ENCODE assay signal across 8 cellular contexts in genomic region chr2:53969285-53970094, GRCh38. TPM values are rescaled to one million over a fixed set of nuclear protein-coding genes. Genes with fewer than 3 reads are reported as not detected.
DNase-seq lines count a peak whose midpoint lies in the region; ATAC-seq, FAIRE-seq and TF ChIP-seq lines count a peak whose summit lies in the region.

No MANE protein-coding gene starts in this region.

- H3K4me1 Mint-ChIP-seq in memory B cell = peaks cover 43% of the 10 kb centered on the region

- H3K4me3 Mint-ChIP-seq in memory B cell = peak overlapping the region; percentile 95

- no peak for TF ChIP-seq RAD21 in A549 (conservative IDR thresholded peaks at IDR 0.05 in 1 of 2, IDR thresholded peaks at IDR 0.05 in 1 of 2)

- H3K9me3 ChIP-seq in A549 = no peaks in the 10 kb centered on the region
- H3K9me3 ChIP-seq in HUES6 (ENCODE audit: control insufficient read depth, insufficient read depth, low read depth, low read length) = no peaks in the 10 kb centered on the region
- no peaks in the 10 kb centered on the region for H3K9me3 ChIP-seq in transverse colon

- TF ChIP-seq EP300 in A549 (IDR thresholded peaks at IDR 0.05) (no peak), transverse colon (IDR thresholded peaks at IDR 0.05; ENCODE audit: low read depth) (no peak)

- POLR2A ChIA-PET in A549 (lab: Yijun Ruan, JAX) = interaction anchor here (0.5 to 2.6 kb wide), 6 partner anchors 8 to 183 kb away, joined by 3 to 11 read pairs (median 4); partner anchors contain the start of genes ASB3 and ERLEC1

- H3K4me3 ChIP-seq in A549 (peak overlapping the region; percentile 90), GM08714 (ENCODE audit: low read length) (peak overlapping the region; percentile 87), HUES6 (ENCODE audit: low read depth, low read length) (peak overlapping the region; percentile 89), transverse colon (peak overlapping the region; percentile 81 to 99 (median 91))

- in situ Hi-C loops in transverse colon (cut with MboI; ENCODE audit: low pct_ligation_motif_present in 1 of 4, low pct_unique_long_range_greater_than_20kb in 1 of 4, low sequenced_read_pairs in 3 of 4) = no loop called here

- H3K27me3 ChIP-seq in HUES6 (ENCODE audit: control insufficient read depth, insufficient read depth, low read length) (no peaks in the 10 kb centered on the region), transverse colon (no peaks in the 10 kb centered on the region)

- TF ChIP-seq POLR2A in A549 (IDR thresholded peaks at IDR 0.05; ENCODE audit: low read length) (no peak), transverse colon (IDR thresholded peaks at IDR 0.05) (no peak)

- FAIRE-seq in A549 (lab: Jason Lieb, UNC) = no peak

- H3K4me1 ChIP-seq in A549 (peaks cover 29% of the 10 kb centered on the region), HUES6 (ENCODE audit: control insufficient read depth, insufficient read depth, low read length) (peaks cover 20% of the 10 kb centered on the region), transverse colon (peaks cover 5 to 59% (median 19%) of the 10 kb centered on the region in 4 donors)

- ATAC-seq in A549 (peak; percentile 45 to 56), memory B cell (ENCODE audit: low read depth) (no peak), HG03135 (IDR thresholded peaks at IDR 0.05; ENCODE audit: unreplicated experiment) (no peak)

- peak overlapping the region; percentile 88 for H3K9ac ChIP-seq in HUES6 (ENCODE audit: low read length)

- H3K9me3 Mint-ChIP-seq in memory B cell = no peaks in the 10 kb centered on the region

- H3K4me2 ChIP-seq in A549 = peak overlapping the region; percentile 93

- H3K27ac ChIP-seq in A549 (peak overlapping the region; percentile 90 to 92), HUES6 (ENCODE audit: low read depth, low read length) (peak overlapping the region; percentile 59; the same call in 1 of the 2 replicates), transverse colon (peak overlapping the region; percentile 97 to 100 (median 98))

- peak overlapping the region; percentile 96 for H3K27ac Mint-ChIP-seq in memory B cell

- H3K36me3 ChIP-seq in HUES6 (ENCODE audit: control insufficient read depth, insufficient read depth, low read length) = peaks cover 5% of the 10 kb centered on the region; the same call in 1 of the 2 replicates
- peaks cover 0 to 3% (median 0%) of the 10 kb centered on the region in 4 donors for H3K36me3 ChIP-seq in transverse colon

- TF ChIP-seq CTCF in A549 (IDR thresholded peaks at IDR 0.05) (no peak), transverse colon (IDR thresholded peaks at IDR 0.05) (no peak)

- WGBS in A549 (ENCODE audit: missing lambda C conversion rate) = 1% methylated on average over 12 of the region's 12 CpGs
- WGBS in transverse colon (ENCODE audit: low coverage in 1 of 2), 2 donors = 1 to 2% methylated on average over 9 to 12 of the region's 12 CpGs

- DNase-seq in A549 (ENCODE audit: low read depth in 1 of 2, low spot score in 1 of 2) (peak; percentile 74 to 81), SIG-M5 (lab: John Stamatoyannopoulos, UW) (peak; percentile 35), dermis blood vessel endothelial cell (peak; percentile 83), memory B cell (ENCODE audit: low spot score in 2 of 2) (no peak), transverse colon (no peak)

- H3K27me3 Mint-ChIP-seq in memory B cell = no peaks in the 10 kb centered on the region

- CTCF ChIA-PET in A549 (lab: Yijun Ruan, JAX) = interaction anchor here (1.7 kb wide), 1 partner anchor 8 kb away, joined by 4 read pairs; no protein-coding TSS in a partner anchor

- intact Hi-C loops in transverse colon (cut with DNase I; ENCODE audit: low total_unique reads) = loop anchor here (10.0 kb wide), 1 partner anchor 145 kb away; the partner anchor contains the start of gene ACYP2

- H3K36me3 Mint-ChIP-seq in memory B cell = peaks cover 20% of the 10 kb centered on the region

TF ChIP-seq in A549, 52 proteins besides CTCF, POLR2A, EP300 and RAD21 (continues in another document):
- TF ChIP-seq JUNB (IDR thresholded peaks at IDR 0.05) = peak; percentile 82
- TF ChIP-seq GATA3 (IDR thresholded peaks at IDR 0.05; ENCODE audit: borderline replicate concordance) = peak; percentile 29; the same call in 1 of the 2 replicates
- no peak for TF ChIP-seq NR3C1 (IDR thresholded peaks at IDR 0.05)
- TF ChIP-seq SREBF2 (IDR thresholded peaks at IDR 0.05) = no peak
- TF ChIP-seq HOXA7 (CRISPR knock-in tag; IDR thresholded peaks at IDR 0.05) = no peak
- no peak for TF ChIP-seq CHD4 (IDR thresholded peaks at IDR 0.05; ENCODE audit: borderline replicate concordance)
- TF ChIP-seq EHMT2 (IDR thresholded peaks at IDR 0.05; ENCODE audit: low read depth) = no peak
- TF ChIP-seq BHLHE40 (IDR thresholded peaks at IDR 0.05; ENCODE audit: low read depth, low read length) = no peak
- TF ChIP-seq MAZ (IDR thresholded peaks at IDR 0.05; ENCODE audit: borderline replicate concordance, low read depth, low read length) = no peak
- TF ChIP-seq FOXS1 (CRISPR knock-in tag; IDR thresholded peaks at IDR 0.05) = no peak
- TF ChIP-seq RARB (CRISPR knock-in tag; IDR thresholded peaks at IDR 0.05) = no peak
- no peak for TF ChIP-seq HOXB13 (CRISPR knock-in tag; IDR thresholded peaks at IDR 0.05; ENCODE audit: low read depth)
- TF ChIP-seq FOSB (CRISPR knock-in tag; IDR thresholded peaks at IDR 0.05) = no peak
- no peak for TF ChIP-seq ESRRA (IDR thresholded peaks at IDR 0.05; ENCODE audit: borderline replicate concordance, low read length)
- no peak for TF ChIP-seq E2F6 (IDR thresholded peaks at IDR 0.05; ENCODE audit: borderline replicate concordance, low read depth)
- TF ChIP-seq REST (IDR thresholded peaks at IDR 0.05) = no peak
- no peak for TF ChIP-seq PHF8 (IDR thresholded peaks at IDR 0.05; ENCODE audit: borderline replicate concordance, low read depth)
- TF ChIP-seq MYC (IDR thresholded peaks at IDR 0.05; ENCODE audit: borderline replicate concordance, low read length) = 0 out of 2 replicates have a peak, but pooled peaks have one; percentile 25
- no peak for TF ChIP-seq HEYL (CRISPR knock-in tag; IDR thresholded peaks at IDR 0.05)
- TF ChIP-seq USF2 (IDR thresholded peaks at IDR 0.05) = no peak
- TF ChIP-seq SMC3 (IDR thresholded peaks at IDR 0.05) = no peak
- peak; percentile 80 for TF ChIP-seq FOSL2 (IDR thresholded peaks at IDR 0.05)
- TF ChIP-seq FOSL2 (CRISPR knock-in tag; IDR thresholded peaks at IDR 0.05) = peak; percentile 96
- no peak for TF ChIP-seq EHF (CRISPR knock-in tag; IDR thresholded peaks at IDR 0.05)
- TF ChIP-seq JUN (IDR thresholded peaks at IDR 0.05) = peak in 1 of 2 experiments; percentile 42; a peak in 1 of 5 replicates

RNA-seq across cellular contexts. Expression of gene PSME4, which starts 1.3 kb away (rescaled TPM):
- polyA plus RNA-seq in A549 (2011; rRNA removed) (55.8 and 63.6 TPM in 2 replicates), A549 (2017; fragmentation: RNase III; extraction: RNeasy Plus Mini Kit Qiagen cat#74134 plus additional on column Dnase treatment) (31.9 to 34.5 TPM (median 33.3 TPM) in 3 replicates)
- 13.5 and 15.5 TPM in 2 replicates for polyA plus RNA-seq in A549 (2012; cell fraction: cytosol; rRNA removed)
- polyA plus RNA-seq in A549 (2012; cell fraction: nucleus; rRNA removed) = 15.9 and 26.4 TPM in 2 replicates
- 48.9 and 53.7 TPM in 2 replicates for polyA minus RNA-seq in A549 (2011; rRNA and poly(A)+ RNA removed)
- total RNA-seq in dermis blood vessel endothelial cell (30.0 and 71.6 TPM in 2 replicates), transverse colon (10 to 100 TPM; 28.5 to 44.8 (median 32.4) TPM)

Comparison
In these comparisons a context has a peak if more than half of its experiments do, and no peak if none do; other contexts are left out.
1. ATAC-seq: peak in A549 (2 of 2); none in memory B cell (single experiment) and HG03135 (single experiment).
2. DNase-seq: peak in A549 (2 of 2), SIG-M5 (single experiment) and dermis blood vessel endothelial cell (single experiment); none in memory B cell (0 of 2) and transverse colon (single experiment).
3. Peak in every context shown above with its lines, with median percentiles within 50 percentile points of each other: H3K27ac ChIP-seq and H3K4me3 ChIP-seq.